ENCODE assay signal across 20 cellular contexts in the genomic region with DNA sequence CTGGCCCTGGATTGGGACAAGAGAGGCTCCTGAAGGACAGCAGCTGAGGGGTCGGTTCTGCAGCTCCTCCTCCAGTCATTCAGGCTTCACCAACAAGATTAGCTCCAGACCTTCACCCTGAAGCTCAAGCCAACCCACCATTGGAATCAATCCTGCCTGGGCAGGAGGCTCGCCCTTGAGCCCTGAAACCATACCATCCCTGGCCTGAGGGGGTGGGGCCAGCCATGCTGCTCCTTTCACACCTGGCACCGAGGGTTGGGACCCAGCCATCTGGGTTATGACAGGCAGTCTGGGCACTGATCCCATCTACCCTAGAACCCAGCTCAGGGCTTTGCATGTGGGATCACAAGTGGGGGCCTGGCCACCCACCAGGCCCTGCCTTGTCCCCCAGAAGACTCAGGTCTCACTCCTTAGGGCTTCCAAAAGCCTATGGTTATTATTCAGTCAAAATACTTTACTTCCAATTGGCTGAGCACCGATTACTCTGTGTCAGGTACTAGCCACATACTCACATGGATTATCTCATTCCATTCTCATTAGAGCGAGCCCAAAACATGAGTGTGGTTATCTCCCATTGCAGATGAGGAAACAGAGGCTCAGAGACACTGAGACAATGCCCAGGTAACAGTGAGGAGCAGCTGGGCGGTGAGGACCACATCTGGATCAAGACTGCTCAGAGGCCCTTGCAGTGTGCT. TPM values are rescaled to one million over a fixed set of nuclear protein-coding genes. Genes with fewer than 3 reads are reported as not detected.
DNase-seq lines count a peak whose midpoint lies in the region; ATAC-seq and TF ChIP-seq lines count a peak whose summit lies in the region.
"Had no signal": no experiment of that assay in that cellular context is flagged by ENCODE, and none has a peak within 500 bp of the region (broad histone marks: within the 10 kb centered on the region; RNA-seq: fewer than 3 reads in every experiment).

No MANE protein-coding gene starts in this region.

- H3K36me3 Mint-ChIP-seq in nephron (ENCODE audit: low read depth), result no peaks in the 10 kb centered on the region
- no peaks in the 10 kb centered on the region for H3K36me3 Mint-ChIP-seq in activated CD8-positive, alpha-beta T cell treated with anti-CD3 and anti-CD28 coated beads, Interleukin-2, amount 10 ng/mL, durations not matched to agents 7 days and 5 days (ENCODE audit: low read depth)
- H3K36me3 Mint-ChIP-seq: T-cell had no signal

- CTCF ChIA-PET in activated CD8-positive, alpha-beta T cell treated with anti-CD3 and anti-CD28 coated beads, Interleukin-2, amount 10 ng/mL, durations not matched to agents 7 days and 5 days (lab: Charles Lee), result interaction anchor here (3.8 to 4.0 kb wide), 2 partner anchors 12 to 28 kb away, joined by 14 to 19 read pairs; partner anchors contain the start of genes ACY1, PARP3 and RRP9

- DNase-seq in NCI-H2196 (lab: John Stamatoyannopoulos, UW; ENCODE audit: unreplicated experiment) (peak; percentile 40), NCI-H2196 treated with DMSO at 0.1 percent for 48 hours (lab: John Stamatoyannopoulos, UW; ENCODE audit: unreplicated experiment) (no peak), body of pancreas (peak; percentile 76 to 92 (median 86)), NCI-H774 (lab: John Stamatoyannopoulos, UW) (no peak), cortex of kidney (lab: John Stamatoyannopoulos, UW) (no peak)
- no peak for DNase-seq in activated CD8-positive, alpha-beta T cell treated with anti-CD3 and anti-CD28 coated beads, Interleukin-2, amount 10 ng/mL, durations not matched to agents 7 days and 5 days
- DNase-seq: activated CD4-positive, CD25-positive, alpha-beta regulatory T cell treated with anti-CD3 and anti-CD28 coated beads, Interleukin-2, amount 50 U/mL, for 72 hours; activated naive CD4-positive, alpha-beta T cell treated with Interleukin-2 at 50 U/mL for 16 hours; effector memory CD8-positive, alpha-beta T cell; HCEC 1CT; NCI-H1930; NCI-H748 treated with DMSO at 0.1 percent for 48 hours; stimulated activated CD4-positive, alpha-beta T cell treated with anti-CD3 and anti-CD28 coated beads, Interleukin-4, amount 100 ng/mL, for 24 hours; T-cell; tibial artery had no signal

- H3K4me1 Mint-ChIP-seq in nephron, result peaks cover 45% of the 10 kb centered on the region
- H3K4me1 Mint-ChIP-seq in activated CD8-positive, alpha-beta T cell treated with anti-CD3 and anti-CD28 coated beads, Interleukin-2, amount 10 ng/mL, durations not matched to agents 7 days and 5 days (ENCODE audit: low read depth), result peaks cover 42% of the 10 kb centered on the region

- 30 to 33% methylated on average over 3 to 6 of the region's 6 CpGs for WGBS in body of pancreas, 2 donors

- H3K4me2 ChIP-seq in BLaER1 treated with 17β-estradiol and CSF1 and Interleukin-3, amounts not matched to agents 10 nM and 100 nM, result peak overlapping the region; percentile 5 to 98 (median 95); a peak in 20 of 22 replicates

- H3K27ac ChIP-seq in BLaER1 treated with 17β-estradiol and CSF1 and Interleukin-3, amounts not matched to agents 10 nM and 100 nM, result peak overlapping the region in 4 of 11 experiments; percentile 26 to 95 (median 94); a peak in 8 of 22 replicates
- H3K27ac ChIP-seq in body of pancreas, result peak overlapping the region; percentile 25 to 52 (median 45)
- H3K27ac ChIP-seq: tibial artery had no signal

- TF ChIP-seq POLR2A in body of pancreas (IDR thresholded peaks at IDR 0.05), result no peak

- no peaks in the 10 kb centered on the region for H3K9me3 ChIP-seq in BLaER1 treated with 17β-estradiol and CSF1 and Interleukin-3, amounts not matched to agents 10 nM and 100 nM (replicated peaks in 1 of 11)
- H3K9me3 ChIP-seq in body of pancreas, result no peaks in the 10 kb centered on the region
- H3K9me3 ChIP-seq: tibial artery had no signal

- POLR2A ChIA-PET in activated CD8-positive, alpha-beta T cell treated with anti-CD3 and anti-CD28 coated beads, Interleukin-2, amount 10 ng/mL, durations not matched to agents 7 days and 5 days (lab: Charles Lee), result interaction anchor here (0.6 kb wide), 1 partner anchor 21 kb away, joined by 3 read pairs; no protein-coding TSS in a partner anchor

- H3K9me3 Mint-ChIP-seq in nephron, result no peaks in the 10 kb centered on the region
- H3K9me3 Mint-ChIP-seq in activated CD8-positive, alpha-beta T cell treated with anti-CD3 and anti-CD28 coated beads, Interleukin-2, amount 10 ng/mL, durations not matched to agents 7 days and 5 days (ENCODE audit: insufficient read depth), result no peaks in the 10 kb centered on the region
- H3K9me3 Mint-ChIP-seq: CD4-positive, alpha-beta memory T cell; effector memory CD8-positive, alpha-beta T cell; T-cell had no signal

- H3K4me3 Mint-ChIP-seq in nephron, result peak overlapping the region; percentile 51 to 76 (median 57)
- no peak overlapping the region for H3K4me3 Mint-ChIP-seq in activated CD8-positive, alpha-beta T cell treated with anti-CD3 and anti-CD28 coated beads, Interleukin-2, amount 10 ng/mL, durations not matched to agents 7 days and 5 days
- H3K4me3 Mint-ChIP-seq: effector memory CD8-positive, alpha-beta T cell; T-cell had no signal

- H3K9ac ChIP-seq in BLaER1 treated with 17β-estradiol and CSF1 and Interleukin-3, amounts not matched to agents 10 nM and 100 nM, result peak overlapping the region in 8 of 11 experiments; percentile 8 to 91 (median 31); a peak in 7 of 22 replicates

- TF ChIP-seq CTCF in body of pancreas (IDR thresholded peaks at IDR 0.05) (peak in 2 of 7 experiments; percentile 0 to 18), nephron (IDR thresholded peaks at IDR 0.05; ENCODE audit: unreplicated experiment in 3 of 3) (no peak)

- intact Hi-C loops in body of pancreas (cut with DNase I), result no loop called here

- H3K4me1 ChIP-seq in BLaER1 treated with 17β-estradiol and CSF1 and Interleukin-3, amounts not matched to agents 10 nM and 100 nM, result peaks cover 73 to 91% (median 88%) of the 10 kb centered on the region in 10 experiments
- peaks cover 80% of the 10 kb centered on the region for H3K4me1 ChIP-seq in body of pancreas

- H3K27me3 ChIP-seq in BLaER1 treated with 17β-estradiol and CSF1 and Interleukin-3, amounts not matched to agents 10 nM and 100 nM, result no peaks in the 10 kb centered on the region
- H3K27me3 ChIP-seq in body of pancreas, result no peaks in the 10 kb centered on the region
- H3K27me3 ChIP-seq: tibial artery had no signal

- ATAC-seq in body of pancreas, result no peak
- no peak for ATAC-seq in activated CD8-positive, alpha-beta T cell treated with anti-CD3 and anti-CD28 coated beads, Interleukin-2, amount 10 ng/mL, durations not matched to agents 7 days and 5 days
- ATAC-seq: effector memory CD8-positive, alpha-beta T cell; T-cell had no signal

- H3K27me3 Mint-ChIP-seq in nephron (ENCODE audit: low read depth), result no peaks in the 10 kb centered on the region
- no peaks in the 10 kb centered on the region for H3K27me3 Mint-ChIP-seq in activated CD8-positive, alpha-beta T cell treated with anti-CD3 and anti-CD28 coated beads, Interleukin-2, amount 10 ng/mL, durations not matched to agents 7 days and 5 days (ENCODE audit: low read depth)
- H3K27me3 Mint-ChIP-seq: CD4-positive, alpha-beta memory T cell; effector memory CD8-positive, alpha-beta T cell; T-cell had no signal

- peak overlapping the region; percentile 33 to 68 (median 53) for H3K27ac Mint-ChIP-seq in nephron
- no peak overlapping the region for H3K27ac Mint-ChIP-seq in activated CD8-positive, alpha-beta T cell treated with anti-CD3 and anti-CD28 coated beads, Interleukin-2, amount 10 ng/mL, durations not matched to agents 7 days and 5 days

- H3K36me3 ChIP-seq in BLaER1 treated with 17β-estradiol and CSF1 and Interleukin-3, amounts not matched to agents 10 nM and 100 nM, result peaks cover 0 to 29% (median 6%) of the 10 kb centered on the region in 11 experiments; a peak in 7 of 22 replicates
- no peaks in the 10 kb centered on the region for H3K36me3 ChIP-seq in body of pancreas (replicated peaks in 1 of 2; ENCODE audit: insufficient read depth in 1 of 2, low read depth in 2 of 2)
- H3K36me3 ChIP-seq: tibial artery had no signal

- H4K20me1 ChIP-seq in BLaER1 treated with 17β-estradiol and CSF1 and Interleukin-3, amounts not matched to agents 10 nM and 100 nM, result peaks cover 0 to 34% (median 5%) of the 10 kb centered on the region in 11 experiments; a peak in 11 of 22 replicates

- H3K4me3 ChIP-seq in BLaER1 treated with 17β-estradiol and CSF1 and Interleukin-3, amounts not matched to agents 10 nM and 100 nM, result no peak overlapping the region
- H3K4me3 ChIP-seq in body of pancreas, result no peak overlapping the region
- H3K4me3 ChIP-seq: tibial artery had no signal

RNA-seq across cellular contexts. Expression of gene ABHD14B, which starts 3.1 kb away (rescaled TPM):
- total RNA-seq in body of pancreas, result 10 to 100 TPM; 35.9 to 54.5 TPM
- total RNA-seq in activated CD8-positive, alpha-beta T cell treated with anti-CD3 and anti-CD28 coated beads, Interleukin-2, amount 10 ng/mL, durations not matched to agents 7 days and 5 days, result 10 to 100 TPM; 31.4 to 38.0 TPM

RNA-seq across cellular contexts. Expression of gene PCBP4, which starts 3.5 kb away (rescaled TPM):
- 10 to 100 TPM; 16.6 to 24.7 TPM for total RNA-seq in body of pancreas
- total RNA-seq in activated CD8-positive, alpha-beta T cell treated with anti-CD3 and anti-CD28 coated beads, Interleukin-2, amount 10 ng/mL, durations not matched to agents 7 days and 5 days, result 10 to 100 TPM; 12.7 to 16.1 TPM

RNA-seq across cellular contexts. Expression of gene ABHD14A, which starts 4.1 kb away (rescaled TPM):
- 10 to 100 TPM; 15.5 to 16.1 TPM for total RNA-seq in body of pancreas
- 10 to 100 TPM; 10.5 to 11.7 TPM for total RNA-seq in activated CD8-positive, alpha-beta T cell treated with anti-CD3 and anti-CD28 coated beads, Interleukin-2, amount 10 ng/mL, durations not matched to agents 7 days and 5 days

RNA-seq across cellular contexts. Expression of gene ACY1, which starts 12.6 kb away (rescaled TPM):
- 10 to 100 TPM; 31.1 to 40.2 TPM for total RNA-seq in body of pancreas
- total RNA-seq in activated CD8-positive, alpha-beta T cell treated with anti-CD3 and anti-CD28 coated beads, Interleukin-2, amount 10 ng/mL, durations not matched to agents 7 days and 5 days, result 10 to 100 TPM; 17.4 to 21.2 TPM

RNA-seq across cellular contexts. Expression of gene GPR62, which starts 15.6 kb away (rescaled TPM):
- not detected for total RNA-seq in body of pancreas
- not detected for total RNA-seq in activated CD8-positive, alpha-beta T cell treated with anti-CD3 and anti-CD28 coated beads, Interleukin-2, amount 10 ng/mL, durations not matched to agents 7 days and 5 days
- total RNA-seq: A172; CD4-positive, alpha-beta memory T cell; lower leg skin; T-cell had no signal

Comparison
In these comparisons a context has a peak if more than half of its experiments do, and no peak if none do; other contexts are left out.
1. DNase-seq: peak in NCI-H2196 (single experiment) and body of pancreas (4 of 4); none in NCI-H2196 treated with DMSO at 0.1 percent for 48 hours (single experiment), NCI-H774 (single experiment), activated CD8-positive, alpha-beta T cell treated with anti-CD3 and anti-CD28 coated beads, Interleukin-2, amount 10 ng/mL, durations not matched to agents 7 days and 5 days (single experiment) and cortex of kidney (single experiment).